Comparison of ENCODE assay signal across 1 cellular context in the genomic region with DNA sequence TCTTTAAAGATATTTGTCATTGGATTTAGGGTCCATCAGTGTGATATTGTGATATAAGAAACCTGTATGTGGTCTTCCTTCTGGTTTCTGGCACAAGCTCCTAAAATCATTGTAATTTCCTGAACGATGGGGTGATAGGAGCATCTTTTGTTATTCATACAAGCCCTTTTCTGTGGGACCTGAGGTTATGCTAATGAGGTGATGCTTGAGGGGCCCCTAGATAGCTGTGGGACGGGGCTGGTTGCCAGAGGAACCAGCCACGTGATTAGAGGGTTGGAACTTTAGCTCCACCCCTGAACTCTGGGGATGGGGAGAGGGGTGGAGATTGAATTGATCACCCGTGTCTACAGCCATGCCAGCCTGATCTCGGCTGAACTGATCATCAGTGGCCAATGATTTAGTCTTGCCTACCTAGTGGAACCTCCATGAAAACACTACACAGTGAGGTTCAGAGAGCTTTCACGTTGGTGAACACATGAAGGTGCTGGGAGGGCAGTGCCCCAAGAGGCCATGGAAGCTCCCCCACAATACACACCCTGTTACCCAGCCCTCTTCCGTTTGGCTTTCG.
TF ChIP-seq lines count a peak whose summit lies in the region.

No MANE protein-coding gene starts in this region.

TF ChIP-seq in H1, 55 proteins besides CTCF, POLR2A, EP300 and RAD21:
- TF ChIP-seq, protein P1, sequence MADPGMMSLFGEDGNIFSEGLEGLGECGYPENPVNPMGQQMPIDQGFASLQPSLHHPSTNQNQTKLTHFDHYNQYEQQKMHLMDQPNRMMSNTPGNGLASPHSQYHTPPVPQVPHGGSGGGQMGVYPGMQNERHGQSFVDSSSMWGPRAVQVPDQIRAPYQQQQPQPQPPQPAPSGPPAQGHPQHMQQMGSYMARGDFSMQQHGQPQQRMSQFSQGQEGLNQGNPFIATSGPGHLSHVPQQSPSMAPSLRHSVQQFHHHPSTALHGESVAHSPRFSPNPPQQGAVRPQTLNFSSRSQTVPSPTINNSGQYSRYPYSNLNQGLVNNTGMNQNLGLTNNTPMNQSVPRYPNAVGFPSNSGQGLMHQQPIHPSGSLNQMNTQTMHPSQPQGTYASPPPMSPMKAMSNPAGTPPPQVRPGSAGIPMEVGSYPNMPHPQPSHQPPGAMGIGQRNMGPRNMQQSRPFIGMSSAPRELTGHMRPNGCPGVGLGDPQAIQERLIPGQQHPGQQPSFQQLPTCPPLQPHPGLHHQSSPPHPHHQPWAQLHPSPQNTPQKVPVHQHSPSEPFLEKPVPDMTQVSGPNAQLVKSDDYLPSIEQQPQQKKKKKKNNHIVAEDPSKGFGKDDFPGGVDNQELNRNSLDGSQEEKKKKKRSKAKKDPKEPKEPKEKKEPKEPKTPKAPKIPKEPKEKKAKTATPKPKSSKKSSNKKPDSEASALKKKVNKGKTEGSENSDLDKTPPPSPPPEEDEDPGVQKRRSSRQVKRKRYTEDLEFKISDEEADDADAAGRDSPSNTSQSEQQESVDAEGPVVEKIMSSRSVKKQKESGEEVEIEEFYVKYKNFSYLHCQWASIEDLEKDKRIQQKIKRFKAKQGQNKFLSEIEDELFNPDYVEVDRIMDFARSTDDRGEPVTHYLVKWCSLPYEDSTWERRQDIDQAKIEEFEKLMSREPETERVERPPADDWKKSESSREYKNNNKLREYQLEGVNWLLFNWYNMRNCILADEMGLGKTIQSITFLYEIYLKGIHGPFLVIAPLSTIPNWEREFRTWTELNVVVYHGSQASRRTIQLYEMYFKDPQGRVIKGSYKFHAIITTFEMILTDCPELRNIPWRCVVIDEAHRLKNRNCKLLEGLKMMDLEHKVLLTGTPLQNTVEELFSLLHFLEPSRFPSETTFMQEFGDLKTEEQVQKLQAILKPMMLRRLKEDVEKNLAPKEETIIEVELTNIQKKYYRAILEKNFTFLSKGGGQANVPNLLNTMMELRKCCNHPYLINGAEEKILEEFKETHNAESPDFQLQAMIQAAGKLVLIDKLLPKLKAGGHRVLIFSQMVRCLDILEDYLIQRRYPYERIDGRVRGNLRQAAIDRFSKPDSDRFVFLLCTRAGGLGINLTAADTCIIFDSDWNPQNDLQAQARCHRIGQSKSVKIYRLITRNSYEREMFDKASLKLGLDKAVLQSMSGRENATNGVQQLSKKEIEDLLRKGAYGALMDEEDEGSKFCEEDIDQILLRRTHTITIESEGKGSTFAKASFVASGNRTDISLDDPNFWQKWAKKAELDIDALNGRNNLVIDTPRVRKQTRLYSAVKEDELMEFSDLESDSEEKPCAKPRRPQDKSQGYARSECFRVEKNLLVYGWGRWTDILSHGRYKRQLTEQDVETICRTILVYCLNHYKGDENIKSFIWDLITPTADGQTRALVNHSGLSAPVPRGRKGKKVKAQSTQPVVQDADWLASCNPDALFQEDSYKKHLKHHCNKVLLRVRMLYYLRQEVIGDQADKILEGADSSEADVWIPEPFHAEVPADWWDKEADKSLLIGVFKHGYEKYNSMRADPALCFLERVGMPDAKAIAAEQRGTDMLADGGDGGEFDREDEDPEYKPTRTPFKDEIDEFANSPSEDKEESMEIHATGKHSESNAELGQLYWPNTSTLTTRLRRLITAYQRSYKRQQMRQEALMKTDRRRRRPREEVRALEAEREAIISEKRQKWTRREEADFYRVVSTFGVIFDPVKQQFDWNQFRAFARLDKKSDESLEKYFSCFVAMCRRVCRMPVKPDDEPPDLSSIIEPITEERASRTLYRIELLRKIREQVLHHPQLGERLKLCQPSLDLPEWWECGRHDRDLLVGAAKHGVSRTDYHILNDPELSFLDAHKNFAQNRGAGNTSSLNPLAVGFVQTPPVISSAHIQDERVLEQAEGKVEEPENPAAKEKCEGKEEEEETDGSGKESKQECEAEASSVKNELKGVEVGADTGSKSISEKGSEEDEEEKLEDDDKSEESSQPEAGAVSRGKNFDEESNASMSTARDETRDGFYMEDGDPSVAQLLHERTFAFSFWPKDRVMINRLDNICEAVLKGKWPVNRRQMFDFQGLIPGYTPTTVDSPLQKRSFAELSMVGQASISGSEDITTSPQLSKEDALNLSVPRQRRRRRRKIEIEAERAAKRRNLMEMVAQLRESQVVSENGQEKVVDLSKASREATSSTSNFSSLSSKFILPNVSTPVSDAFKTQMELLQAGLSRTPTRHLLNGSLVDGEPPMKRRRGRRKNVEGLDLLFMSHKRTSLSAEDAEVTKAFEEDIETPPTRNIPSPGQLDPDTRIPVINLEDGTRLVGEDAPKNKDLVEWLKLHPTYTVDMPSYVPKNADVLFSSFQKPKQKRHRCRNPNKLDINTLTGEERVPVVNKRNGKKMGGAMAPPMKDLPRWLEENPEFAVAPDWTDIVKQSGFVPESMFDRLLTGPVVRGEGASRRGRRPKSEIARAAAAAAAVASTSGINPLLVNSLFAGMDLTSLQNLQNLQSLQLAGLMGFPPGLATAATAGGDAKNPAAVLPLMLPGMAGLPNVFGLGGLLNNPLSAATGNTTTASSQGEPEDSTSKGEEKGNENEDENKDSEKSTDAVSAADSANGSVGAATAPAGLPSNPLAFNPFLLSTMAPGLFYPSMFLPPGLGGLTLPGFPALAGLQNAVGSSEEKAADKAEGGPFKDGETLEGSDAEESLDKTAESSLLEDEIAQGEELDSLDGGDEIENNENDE (IDR thresholded peaks at IDR 0.05; ENCODE audit: insufficient replicate concordance, low read length): no peak
- TF ChIP-seq SP1 (IDR thresholded peaks at IDR 0.05; ENCODE audit: low read depth, low read length) (peak; percentile 79), SP4 (IDR thresholded peaks at IDR 0.05; ENCODE audit: low read length) (no peak), CREB1 (IDR thresholded peaks at IDR 0.05) (no peak), CHD2 (IDR thresholded peaks at IDR 0.05; ENCODE audit: low read length) (no peak), POU5F1 (IDR thresholded peaks at IDR 0.05; ENCODE audit: low read depth, low read length) (peak; percentile 57; the same call in 1 of the 2 replicates), SAP30 (IDR thresholded peaks at IDR 0.05; ENCODE audit: insufficient read depth, insufficient replicate concordance, low read length) (no peak), KDM5A (IDR thresholded peaks at IDR 0.05; ENCODE audit: low read length) (no peak)
- TF ChIP-seq, protein P2, sequence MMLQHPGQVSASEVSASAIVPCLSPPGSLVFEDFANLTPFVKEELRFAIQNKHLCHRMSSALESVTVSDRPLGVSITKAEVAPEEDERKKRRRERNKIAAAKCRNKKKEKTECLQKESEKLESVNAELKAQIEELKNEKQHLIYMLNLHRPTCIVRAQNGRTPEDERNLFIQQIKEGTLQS (IDR thresholded peaks at IDR 0.05; ENCODE audit: insufficient read depth, low read depth, low read length): 0 out of 2 replicates have a peak, but pooled peaks have one; percentile 46
- TF ChIP-seq, protein P3, sequence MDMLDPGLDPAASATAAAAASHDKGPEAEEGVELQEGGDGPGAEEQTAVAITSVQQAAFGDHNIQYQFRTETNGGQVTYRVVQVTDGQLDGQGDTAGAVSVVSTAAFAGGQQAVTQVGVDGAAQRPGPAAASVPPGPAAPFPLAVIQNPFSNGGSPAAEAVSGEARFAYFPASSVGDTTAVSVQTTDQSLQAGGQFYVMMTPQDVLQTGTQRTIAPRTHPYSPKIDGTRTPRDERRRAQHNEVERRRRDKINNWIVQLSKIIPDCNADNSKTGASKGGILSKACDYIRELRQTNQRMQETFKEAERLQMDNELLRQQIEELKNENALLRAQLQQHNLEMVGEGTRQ (IDR thresholded peaks at IDR 0.05; ENCODE audit: low read length): peak; percentile 82
TF ChIP-seq in H1: peak in this region for 4.
